Comparison of ENCODE assay signal across 10 cellular contexts in genomic region chr19:7829162-7829520, GRCh38. TPM values are rescaled to one million over a fixed set of nuclear protein-coding genes. Genes with fewer than 3 reads are reported as not detected.
A peak's percentile ranks its signal among the peaks of the same experiment; 100 is the strongest.
DNase-seq lines count a peak whose midpoint lies in the region; TF ChIP-seq lines count a peak whose summit lies in the region.
"Had no signal": no experiment of that assay in that cellular context is flagged by ENCODE, and none has a peak within 500 bp of the region (broad histone marks: within the 10 kb centered on the region; RNA-seq: fewer than 3 reads in every experiment).

No MANE protein-coding gene starts in this region.

- peaks cover 20% of the 10 kb centered on the region for H3K4me1 Mint-ChIP-seq in neural crest cell

- intact Hi-C loops in dorsolateral prefrontal cortex (cut with DNase I), result loop anchor here in 1 of 2 donors (2.0 kb wide), 1 partner anchor 74 kb away; the partner anchor contains the start of gene MAP2K7

- POLR2A ChIA-PET in BJ (lab: Charles Lee), result interaction anchor here (0.5 kb wide), 1 partner anchor 9 kb away, joined by 3 read pairs; no protein-coding TSS in a partner anchor

- peak overlapping the region; percentile 59 for H3K4me2 ChIP-seq in Loucy (ENCODE audit: low read depth, low read length, poor library complexity, severe bottlenecking)

- CTCF ChIA-PET in BJ (lab: Yijun Ruan, JAX), result interaction anchor here (0.5 to 1.0 kb wide), 2 partner anchors 23 to 260 kb away, joined by 3 read pairs; no protein-coding TSS in a partner anchor

- H3K27ac Mint-ChIP-seq in neural crest cell (ENCODE audit: unreplicated experiment), result peak overlapping the region; percentile 83

- H3K9me3 Mint-ChIP-seq in neural crest cell, result no peaks in the 10 kb centered on the region

- H3F3A ChIP-seq in Loucy (ENCODE audit: low read depth), result no peaks in the 10 kb centered on the region

- H3K9ac ChIP-seq in Loucy (ENCODE audit: low read depth, low read length, poor library complexity, severe bottlenecking), result no peak overlapping the region

- H3K79me2 ChIP-seq in Loucy (ENCODE audit: insufficient read depth, low read length), result peaks cover 8% of the 10 kb centered on the region; the same call in 1 of the 2 replicates

- H2AFZ ChIP-seq in Loucy (ENCODE audit: low read length), result peak overlapping the region; percentile 52

- peak overlapping the region in 20 of 59 donors; percentile 7 to 69 (median 39) for H3K27ac ChIP-seq in dorsolateral prefrontal cortex

- no peaks in the 10 kb centered on the region for H3K36me3 ChIP-seq in BJ (ENCODE audit: control insufficient read depth, insufficient read depth, low read length)
- H3K36me3 ChIP-seq in Loucy (ENCODE audit: insufficient read depth, low read length), result no peaks in the 10 kb centered on the region

- no peaks in the 10 kb centered on the region for H3K9me3 ChIP-seq in Loucy (ENCODE audit: insufficient read depth, low read depth, low read length)
- H3K9me3 ChIP-seq: mucosa of descending colon had no signal

- DNase-seq in BJ (ENCODE audit: low read depth), result no peak
- DNase-seq in dorsolateral prefrontal cortex, result no peak
- no peak for DNase-seq in neural crest cell (ENCODE audit: low read depth, low spot score)
- no peak for DNase-seq in NCI-H1105 treated with DMSO at 0.1 percent for 48 hours (lab: John Stamatoyannopoulos, UW)
- DNase-seq in globus pallidus (ENCODE audit: low spot score), result no peak
- no peak for DNase-seq in HUDEP-2 (lab: John Stamatoyannopoulos, UW; ENCODE audit: unreplicated experiment in 76 of 76)
- no peak for DNase-seq in NCI-H774 (lab: John Stamatoyannopoulos, UW)

- peaks cover 39% of the 10 kb centered on the region for H3K27me3 Mint-ChIP-seq in neural crest cell (ENCODE audit: low read depth)

- H3K4me3 ChIP-seq in BJ (ENCODE audit: low read depth, low read length) (peak overlapping the region; percentile 31), Loucy (ENCODE audit: low read length, poor library complexity, severe bottlenecking) (peak overlapping the region; percentile 60), dorsolateral prefrontal cortex (peak overlapping the region; percentile 15 to 84 (median 61))

- TF ChIP-seq CTCF in BJ (IDR thresholded peaks at IDR 0.05; ENCODE audit: insufficient read depth, low read depth, low read length), result no peak
- TF ChIP-seq CTCF in Loucy (conservative IDR thresholded peaks at IDR 0.05; ENCODE audit: low read length), result no peak
- TF ChIP-seq CTCF in dorsolateral prefrontal cortex (IDR thresholded peaks at IDR 0.05 in 54 of 56, conservative IDR thresholded peaks at IDR 0.05 in 2 of 56; ENCODE audit: low read depth in 1 of 56, partially characterized antibody in 56 of 56), result no peak
- no peak for TF ChIP-seq CTCF in neural crest cell (conservative IDR thresholded peaks at IDR 0.05)

- H3K9me2 ChIP-seq in Loucy (replicated peaks; ENCODE audit: low read depth, low read length), result no peaks in the 10 kb centered on the region

- H3K27me3 ChIP-seq in BJ (ENCODE audit: control insufficient read depth, insufficient read depth, low read length), result no peaks in the 10 kb centered on the region
- no peaks in the 10 kb centered on the region for H3K27me3 ChIP-seq in Loucy (ENCODE audit: insufficient read depth, low read length, poor library complexity, severe bottlenecking)
- H3K27me3 ChIP-seq in dorsolateral prefrontal cortex, result no peaks in the 10 kb centered on the region

- peak overlapping the region; percentile 86 for H3K4me3 Mint-ChIP-seq in neural crest cell

- no peaks in the 10 kb centered on the region for H4K20me1 ChIP-seq in Loucy (ENCODE audit: insufficient read depth, low read length, poor library complexity, severe bottlenecking)

- H3K36me3 Mint-ChIP-seq in neural crest cell (ENCODE audit: low read depth), result no peaks in the 10 kb centered on the region

- peaks cover 20% of the 10 kb centered on the region for H3K4me1 ChIP-seq in Loucy (ENCODE audit: insufficient read depth, low read length, poor library complexity, severe bottlenecking)

RNA-seq across cellular contexts. Expression of gene EVI5L, which starts 0.9 kb away (rescaled TPM):
- 8.1 and 11.7 TPM in 2 replicates for polyA plus RNA-seq in BJ (2011; rRNA removed)
- polyA minus RNA-seq in BJ (2011; rRNA and poly(A)+ RNA removed), result 10.1 and 12.7 TPM in 2 replicates
- 10 to 100 TPM; 47.6 to 92.0 (median 62.5) TPM for total RNA-seq in dorsolateral prefrontal cortex
- 17.8 and 19.5 TPM in 2 replicates for total RNA-seq in neural crest cell

RNA-seq across cellular contexts. Expression of gene PRR36, which starts 45.0 kb away (rescaled TPM):
- polyA plus RNA-seq in BJ (2011; rRNA removed), result not detected in 2 replicates
- polyA minus RNA-seq in BJ (2011; rRNA and poly(A)+ RNA removed), result not detected in 2 replicates
- total RNA-seq in dorsolateral prefrontal cortex, result 10 to 100 TPM; 15.0 to 72.0 (median 46.3) TPM
- 20.9 and 21.8 TPM in 2 replicates for total RNA-seq in neural crest cell

RNA-seq across cellular contexts. Expression of gene LRRC8E, which starts 59.2 kb away (rescaled TPM):
- polyA plus RNA-seq in BJ (2011; rRNA removed), result 6.0 and 8.6 TPM in 2 replicates
- polyA minus RNA-seq in BJ (2011; rRNA and poly(A)+ RNA removed), result 4.9 and 8.3 TPM in 2 replicates
- under 1 TPM in 4 of 120 experiments, not detected in 116; 0.15 to 0.20 (median 0.18) TPM for total RNA-seq in dorsolateral prefrontal cortex
- total RNA-seq in neural crest cell, result 0.51 and 1.0 TPM in 2 replicates
- total RNA-seq: activated CD8-positive, alpha-beta memory T cell treated with anti-CD3 and anti-CD28 coated beads for 36 hours had no signal
